8 cellular contexts compared by ENCODE assay signal in the genomic region with DNA sequence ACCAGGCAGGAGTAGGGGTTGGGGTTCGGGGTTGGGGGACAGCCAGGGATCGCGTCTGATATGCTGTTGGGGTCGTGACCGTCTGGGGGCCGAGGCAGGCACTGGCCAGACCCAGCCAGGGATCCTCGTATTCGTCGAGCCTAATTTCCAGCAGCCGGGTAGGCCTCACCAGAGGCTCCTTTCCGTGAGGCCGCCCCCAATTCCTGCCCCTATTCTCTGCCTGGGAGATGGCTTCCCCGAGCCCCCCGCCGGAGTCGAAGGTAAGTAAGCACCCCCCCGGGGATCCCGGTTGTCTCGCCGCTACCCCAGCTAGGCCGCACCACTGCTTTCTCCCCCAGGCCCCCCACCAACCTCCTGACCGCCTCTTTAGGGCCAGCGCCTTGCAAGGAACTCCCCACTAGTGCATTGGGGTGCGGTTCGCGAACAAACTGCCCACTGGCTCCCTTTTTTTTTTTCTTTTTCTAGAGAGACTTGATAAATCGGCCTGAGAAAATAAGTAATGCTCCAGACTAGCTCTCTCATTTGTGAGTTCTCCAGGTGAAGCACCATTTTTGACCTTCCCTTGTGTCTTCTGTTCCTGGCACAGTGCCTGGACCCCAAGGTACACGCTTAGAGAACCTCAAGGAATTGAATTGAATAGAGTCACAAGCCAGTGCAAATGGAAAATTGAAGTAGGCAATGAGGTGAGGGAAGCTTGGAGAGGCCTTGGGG. TPM values are rescaled to one million over a fixed set of nuclear protein-coding genes. Genes with fewer than 3 reads are reported as not detected.
A peak's percentile ranks its signal among the peaks of the same experiment; 100 is the strongest.
DNase-seq lines count a peak whose midpoint lies in the region; ATAC-seq, FAIRE-seq and TF ChIP-seq lines count a peak whose summit lies in the region.

No MANE protein-coding gene starts in this region.

- peak in 1 of 2 donors; percentile 19 for ATAC-seq in activated T-cell treated with anti-CD3 and anti-CD28 coated beads, Interleukin-2, amount 50 U/mL, for 72 hours (replicated peaks in 1 of 2)

- H3K36me3 Mint-ChIP-seq in activated T-cell treated with anti-CD3 and anti-CD28 coated beads, Interleukin-2, amount 50 U/mL, for 72 hours (ENCODE audit: insufficient read depth in 2 of 2) = peaks cover 47 to 70% of the 10 kb centered on the region in 2 donors
- H3K36me3 Mint-ChIP-seq in chondrocyte (ENCODE audit: low read depth) = peaks cover 42% of the 10 kb centered on the region

- no peak for FAIRE-seq in HTR-8/SVneo (lab: Jason Lieb, UNC)

- peak overlapping the region; percentile 99 for H3K27ac Mint-ChIP-seq in activated T-cell treated with anti-CD3 and anti-CD28 coated beads, Interleukin-2, amount 50 U/mL, for 72 hours
- H3K27ac Mint-ChIP-seq in chondrocyte (ENCODE audit: unreplicated experiment) = peak overlapping the region; percentile 100

- peaks cover 13 to 17% of the 10 kb centered on the region in 2 donors for H3K9me3 Mint-ChIP-seq in activated T-cell treated with anti-CD3 and anti-CD28 coated beads, Interleukin-2, amount 50 U/mL, for 72 hours
- H3K9me3 Mint-ChIP-seq in chondrocyte (ENCODE audit: low read depth) = peaks cover 28% of the 10 kb centered on the region

- H3K4me3 Mint-ChIP-seq in activated T-cell treated with anti-CD3 and anti-CD28 coated beads, Interleukin-2, amount 50 U/mL, for 72 hours = peak overlapping the region; percentile 90 to 99
- H3K4me3 Mint-ChIP-seq in chondrocyte (ENCODE audit: unreplicated experiment) = peak overlapping the region; percentile 100

- H3K27ac ChIP-seq in temporal lobe (ENCODE audit: low read depth, low read length) = peak overlapping the region; percentile 36

- H3K27me3 Mint-ChIP-seq in activated T-cell treated with anti-CD3 and anti-CD28 coated beads, Interleukin-2, amount 50 U/mL, for 72 hours (ENCODE audit: low read depth) = no peaks in the 10 kb centered on the region
- no peaks in the 10 kb centered on the region for H3K27me3 Mint-ChIP-seq in chondrocyte (ENCODE audit: low read depth)

- peak in 1 of 2 donors; percentile 4 for DNase-seq in activated T-cell treated with anti-CD3 and anti-CD28 coated beads, Interleukin-2, amount 50 U/mL, for 72 hours
- no peak for DNase-seq in activated T-cell treated with anti-CD3 and anti-CD28 coated beads, Interleukin-2, amount 50 U/mL, for 1 hour
- DNase-seq in NCI-H1105 treated with DMSO at 0.1 percent for 48 hours (lab: John Stamatoyannopoulos, UW) (peak; percentile 17), chondrocyte (ENCODE audit: low spot score) (peak; percentile 88), lung microvascular endothelial cell (ENCODE audit: low read depth in 2 of 2) (peak; percentile 6), HTR-8/SVneo (ENCODE audit: insufficient read length, low spot score) (no peak), middle frontal gyrus (ENCODE audit: extremely low spot score, low spot score) (no peak)

- no peak for TF ChIP-seq CTCF in chondrocyte (IDR thresholded peaks at IDR 0.05)

- H3K4me1 Mint-ChIP-seq in activated T-cell treated with anti-CD3 and anti-CD28 coated beads, Interleukin-2, amount 50 U/mL, for 72 hours (ENCODE audit: low read depth) = peaks cover 74% of the 10 kb centered on the region
- H3K4me1 Mint-ChIP-seq in chondrocyte (ENCODE audit: low read depth) = peaks cover 54% of the 10 kb centered on the region

RNA-seq across cellular contexts. Expression of gene ZNF189, which starts 0.4 kb away (rescaled TPM):
- 1 to 10 TPM; 8.3 to 9.0 TPM for total RNA-seq in activated T-cell treated with anti-CD3 and anti-CD28 coated beads, Interleukin-2, amount 50 U/mL, for 72 hours
- total RNA-seq in chondrocyte = 17.9 to 21.0 TPM (median 18.5 TPM) in 3 replicates
- 17.5 and 18.1 TPM in 2 replicates for total RNA-seq in lung microvascular endothelial cell
- 38.1 TPM for total RNA-seq in temporal lobe

RNA-seq across cellular contexts. Expression of gene MRPL50, which starts 0.7 kb away (rescaled TPM):
- total RNA-seq in activated T-cell treated with anti-CD3 and anti-CD28 coated beads, Interleukin-2, amount 50 U/mL, for 72 hours = 10 to 100 TPM; 11.6 to 11.8 TPM
- total RNA-seq in chondrocyte = 5.9 to 8.2 TPM (median 7.2 TPM) in 3 replicates
- 11.6 and 13.3 TPM in 2 replicates for total RNA-seq in lung microvascular endothelial cell
- total RNA-seq in temporal lobe = 39.8 TPM

RNA-seq across cellular contexts. Expression of gene BAAT, which starts 14.3 kb away (rescaled TPM):
- total RNA-seq in activated T-cell treated with anti-CD3 and anti-CD28 coated beads, Interleukin-2, amount 50 U/mL, for 72 hours = under 1 TPM; 0.19 to 0.24 TPM
- total RNA-seq in chondrocyte (0.10 to 0.26 TPM (median 0.24 TPM) in 3 replicates), lung microvascular endothelial cell (not detected in 2 replicates), temporal lobe (under 0.01 TPM)

RNA-seq across cellular contexts. Expression of gene ALDOB, which starts 36.5 kb away (rescaled TPM):
- not detected for total RNA-seq in activated T-cell treated with anti-CD3 and anti-CD28 coated beads, Interleukin-2, amount 50 U/mL, for 72 hours
- total RNA-seq in chondrocyte (0.25 TPM in 1 of 3 replicates, not detected in the others), lung microvascular endothelial cell (0.20 and 0.22 TPM in 2 replicates), temporal lobe (not detected)

Comparison
In these comparisons a context has a peak if more than half of its experiments do, and no peak if none do; other contexts are left out.
1. DNase-seq: peak in NCI-H1105 treated with DMSO at 0.1 percent for 48 hours (single experiment), chondrocyte (single experiment) and lung microvascular endothelial cell (2 of 2); none in activated T-cell treated with anti-CD3 and anti-CD28 coated beads, Interleukin-2, amount 50 U/mL, for 1 hour (single experiment), HTR-8/SVneo (single experiment) and middle frontal gyrus (single experiment).